In genomic region chr12:20629414-20630156, GRCh38 we compare ENCODE assay signal across 1 cellular context.
TF ChIP-seq lines count a peak whose summit lies in the region.

No MANE protein-coding gene starts in this region.

TF ChIP-seq in HepG2, 621 proteins besides CTCF, POLR2A, EP300 and RAD21 (continued from another document and continues in another):
- TF ChIP-seq, protein P1, sequence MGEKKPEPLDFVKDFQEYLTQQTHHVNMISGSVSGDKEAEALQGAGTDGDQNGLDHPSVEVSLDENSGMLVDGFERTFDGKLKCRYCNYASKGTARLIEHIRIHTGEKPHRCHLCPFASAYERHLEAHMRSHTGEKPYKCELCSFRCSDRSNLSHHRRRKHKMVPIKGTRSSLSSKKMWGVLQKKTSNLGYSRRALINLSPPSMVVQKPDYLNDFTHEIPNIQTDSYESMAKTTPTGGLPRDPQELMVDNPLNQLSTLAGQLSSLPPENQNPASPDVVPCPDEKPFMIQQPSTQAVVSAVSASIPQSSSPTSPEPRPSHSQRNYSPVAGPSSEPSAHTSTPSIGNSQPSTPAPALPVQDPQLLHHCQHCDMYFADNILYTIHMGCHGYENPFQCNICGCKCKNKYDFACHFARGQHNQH (CRISPR knock-in tag; IDR thresholded peaks at IDR 0.05): 0 out of 2 replicates have a peak, but pooled peaks have one; percentile 40
- TF ChIP-seq, protein P2, sequence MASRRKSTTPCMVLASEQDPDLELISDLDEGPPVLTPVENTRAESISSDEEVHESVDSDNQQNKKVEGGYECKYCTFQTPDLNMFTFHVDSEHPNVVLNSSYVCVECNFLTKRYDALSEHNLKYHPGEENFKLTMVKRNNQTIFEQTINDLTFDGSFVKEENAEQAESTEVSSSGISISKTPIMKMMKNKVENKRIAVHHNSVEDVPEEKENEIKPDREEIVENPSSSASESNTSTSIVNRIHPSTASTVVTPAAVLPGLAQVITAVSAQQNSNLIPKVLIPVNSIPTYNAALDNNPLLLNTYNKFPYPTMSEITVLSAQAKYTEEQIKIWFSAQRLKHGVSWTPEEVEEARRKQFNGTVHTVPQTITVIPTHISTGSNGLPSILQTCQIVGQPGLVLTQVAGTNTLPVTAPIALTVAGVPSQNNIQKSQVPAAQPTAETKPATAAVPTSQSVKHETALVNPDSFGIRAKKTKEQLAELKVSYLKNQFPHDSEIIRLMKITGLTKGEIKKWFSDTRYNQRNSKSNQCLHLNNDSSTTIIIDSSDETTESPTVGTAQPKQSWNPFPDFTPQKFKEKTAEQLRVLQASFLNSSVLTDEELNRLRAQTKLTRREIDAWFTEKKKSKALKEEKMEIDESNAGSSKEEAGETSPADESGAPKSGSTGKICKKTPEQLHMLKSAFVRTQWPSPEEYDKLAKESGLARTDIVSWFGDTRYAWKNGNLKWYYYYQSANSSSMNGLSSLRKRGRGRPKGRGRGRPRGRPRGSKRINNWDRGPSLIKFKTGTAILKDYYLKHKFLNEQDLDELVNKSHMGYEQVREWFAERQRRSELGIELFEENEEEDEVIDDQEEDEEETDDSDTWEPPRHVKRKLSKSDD (CRISPR knock-in tag; IDR thresholded peaks at IDR 0.05; ENCODE audit: low read depth): no peak
- peak; percentile 20; the same call in 1 of the 2 replicates for TF ChIP-seq HNRNPUL1 (IDR thresholded peaks at IDR 0.05; ENCODE audit: low read depth, low read length)
- TF ChIP-seq ZNF616 (CRISPR knock-in tag; IDR thresholded peaks at IDR 0.05; ENCODE audit: low read depth): no peak
- TF ChIP-seq ZFAT (CRISPR knock-in tag; conservative IDR thresholded peaks at IDR 0.05): peak; percentile 87
- TF ChIP-seq FOXA3 (CRISPR knock-in tag; IDR thresholded peaks at IDR 0.05): peak; percentile 61; the same call in 1 of the 2 replicates
- TF ChIP-seq CENPBD1 (CRISPR knock-in tag; IDR thresholded peaks at IDR 0.05; ENCODE audit: borderline replicate concordance, low read depth): no peak
- peak; percentile 49; the same call in 1 of the 2 replicates for TF ChIP-seq ARNTL (CRISPR knock-in tag; IDR thresholded peaks at IDR 0.05)
- TF ChIP-seq HNF1A (IDR thresholded peaks at IDR 0.05; ENCODE audit: low read depth): peak; percentile 52
- TF ChIP-seq HNF1A (CRISPR knock-in tag; IDR thresholded peaks at IDR 0.05; ENCODE audit: borderline replicate concordance): peak; percentile 74; the same call in 1 of the 2 replicates
- TF ChIP-seq SAP130 (CRISPR knock-in tag; IDR thresholded peaks at IDR 0.05; ENCODE audit: low read depth): peak; percentile 54
- 0 out of 2 replicates have a peak, but pooled peaks have one; percentile 12 for TF ChIP-seq HOMEZ (CRISPR knock-in tag; IDR thresholded peaks at IDR 0.05; ENCODE audit: low read depth)
- no peak for TF ChIP-seq ATF6 (CRISPR knock-in tag; conservative IDR thresholded peaks at IDR 0.05)
- 0 out of 2 replicates have a peak, but pooled peaks have one; percentile 8 for TF ChIP-seq CC2D1A (CRISPR knock-in tag; IDR thresholded peaks at IDR 0.05)
- TF ChIP-seq MYC (CRISPR knock-in tag; IDR thresholded peaks at IDR 0.05; ENCODE audit: borderline replicate concordance): peak; percentile 73; the same call in 1 of the 2 replicates
- no peak for TF ChIP-seq JUND (CRISPR knock-in tag; IDR thresholded peaks at IDR 0.05)
- TF ChIP-seq, protein P3, sequence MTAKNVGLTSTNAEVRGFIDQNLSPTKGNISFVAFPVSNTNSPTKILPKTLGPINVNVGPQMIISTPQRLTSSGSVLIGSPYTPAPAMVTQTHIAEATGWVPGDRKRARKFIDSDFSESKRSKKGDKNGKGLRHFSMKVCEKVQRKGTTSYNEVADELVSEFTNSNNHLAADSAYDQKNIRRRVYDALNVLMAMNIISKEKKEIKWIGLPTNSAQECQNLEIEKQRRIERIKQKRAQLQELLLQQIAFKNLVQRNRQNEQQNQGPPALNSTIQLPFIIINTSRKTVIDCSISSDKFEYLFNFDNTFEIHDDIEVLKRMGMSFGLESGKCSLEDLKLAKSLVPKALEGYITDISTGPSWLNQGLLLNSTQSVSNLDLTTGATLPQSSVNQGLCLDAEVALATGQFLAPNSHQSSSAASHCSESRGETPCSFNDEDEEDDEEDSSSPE (CRISPR knock-in tag; IDR thresholded peaks at IDR 0.05): no peak; the same call in 1 of the 2 replicates
- TF ChIP-seq LCORL (IDR thresholded peaks at IDR 0.05): 0 out of 2 replicates have a peak, but pooled peaks have one; percentile 2
- TF ChIP-seq LCORL (CRISPR knock-in tag; IDR thresholded peaks at IDR 0.05): no peak
- TF ChIP-seq FOXA1 (IDR thresholded peaks at IDR 0.05): no peak
- TF ChIP-seq FOXA1 (CRISPR knock-in tag; IDR thresholded peaks at IDR 0.05): peak; percentile 2
- TF ChIP-seq ZBTB44 (CRISPR knock-in tag; IDR thresholded peaks at IDR 0.05): no peak
- peak; percentile 50; the same call in 1 of the 2 replicates for TF ChIP-seq DMAP1 (CRISPR knock-in tag; IDR thresholded peaks at IDR 0.05)
- TF ChIP-seq, protein P4, sequence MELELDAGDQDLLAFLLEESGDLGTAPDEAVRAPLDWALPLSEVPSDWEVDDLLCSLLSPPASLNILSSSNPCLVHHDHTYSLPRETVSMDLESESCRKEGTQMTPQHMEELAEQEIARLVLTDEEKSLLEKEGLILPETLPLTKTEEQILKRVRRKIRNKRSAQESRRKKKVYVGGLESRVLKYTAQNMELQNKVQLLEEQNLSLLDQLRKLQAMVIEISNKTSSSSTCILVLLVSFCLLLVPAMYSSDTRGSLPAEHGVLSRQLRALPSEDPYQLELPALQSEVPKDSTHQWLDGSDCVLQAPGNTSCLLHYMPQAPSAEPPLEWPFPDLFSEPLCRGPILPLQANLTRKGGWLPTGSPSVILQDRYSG (CRISPR knock-in tag; IDR thresholded peaks at IDR 0.05): no peak
- TF ChIP-seq NR2F2 (IDR thresholded peaks at IDR 0.05; ENCODE audit: borderline replicate concordance, low read depth): 0 out of 2 replicates have a peak, but pooled peaks have one; percentile 51
- peak; percentile 69; the same call in 1 of the 2 replicates for TF ChIP-seq MAFG (CRISPR knock-in tag; IDR thresholded peaks at IDR 0.05)
- peak; percentile 61; the same call in 1 of the 2 replicates for TF ChIP-seq CHD4 (IDR thresholded peaks at IDR 0.05; ENCODE audit: borderline replicate concordance, low read length)
- TF ChIP-seq, protein P5, sequence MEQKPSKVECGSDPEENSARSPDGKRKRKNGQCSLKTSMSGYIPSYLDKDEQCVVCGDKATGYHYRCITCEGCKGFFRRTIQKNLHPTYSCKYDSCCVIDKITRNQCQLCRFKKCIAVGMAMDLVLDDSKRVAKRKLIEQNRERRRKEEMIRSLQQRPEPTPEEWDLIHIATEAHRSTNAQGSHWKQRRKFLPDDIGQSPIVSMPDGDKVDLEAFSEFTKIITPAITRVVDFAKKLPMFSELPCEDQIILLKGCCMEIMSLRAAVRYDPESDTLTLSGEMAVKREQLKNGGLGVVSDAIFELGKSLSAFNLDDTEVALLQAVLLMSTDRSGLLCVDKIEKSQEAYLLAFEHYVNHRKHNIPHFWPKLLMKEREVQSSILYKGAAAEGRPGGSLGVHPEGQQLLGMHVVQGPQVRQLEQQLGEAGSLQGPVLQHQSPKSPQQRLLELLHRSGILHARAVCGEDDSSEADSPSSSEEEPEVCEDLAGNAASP (CRISPR knock-in tag; IDR thresholded peaks at IDR 0.05; ENCODE audit: borderline replicate concordance): peak; percentile 56
- TF ChIP-seq ZNF629 (CRISPR knock-in tag; conservative IDR thresholded peaks at IDR 0.05): 0 out of 2 replicates have a peak, but pooled peaks have one; percentile 22
- TF ChIP-seq KDM2A (CRISPR knock-in tag; IDR thresholded peaks at IDR 0.05; ENCODE audit: borderline replicate concordance, low read depth): peak; percentile 33; the same call in 1 of the 2 replicates
- peak; percentile 40; the same call in 1 of the 2 replicates for TF ChIP-seq YEATS4 (CRISPR knock-in tag; IDR thresholded peaks at IDR 0.05; ENCODE audit: borderline replicate concordance)
- TF ChIP-seq GATAD2A (CRISPR knock-in tag; IDR thresholded peaks at IDR 0.05): peak; percentile 68
- 0 out of 2 replicates have a peak, but pooled peaks have one; percentile 5 for TF ChIP-seq BCL6 (CRISPR knock-in tag; IDR thresholded peaks at IDR 0.05)
- no peak for TF ChIP-seq SOX6 (IDR thresholded peaks at IDR 0.05)
- peak; percentile 94 for TF ChIP-seq SOX6 (CRISPR knock-in tag; IDR thresholded peaks at IDR 0.05)
- TF ChIP-seq FOXK2 (IDR thresholded peaks at IDR 0.05): no peak
- 0 out of 2 replicates have a peak, but pooled peaks have one; percentile 44 for TF ChIP-seq ZNF331 (CRISPR knock-in tag; IDR thresholded peaks at IDR 0.05)
- peak; percentile 78; the same call in 1 of the 2 replicates for TF ChIP-seq KDM6A (CRISPR knock-in tag; IDR thresholded peaks at IDR 0.05; ENCODE audit: low read depth)
- TF ChIP-seq XRCC5 (optimal IDR thresholded peaks at IDR 0.05; ENCODE audit: low read length): peak; percentile 46
- TF ChIP-seq, protein P6, sequence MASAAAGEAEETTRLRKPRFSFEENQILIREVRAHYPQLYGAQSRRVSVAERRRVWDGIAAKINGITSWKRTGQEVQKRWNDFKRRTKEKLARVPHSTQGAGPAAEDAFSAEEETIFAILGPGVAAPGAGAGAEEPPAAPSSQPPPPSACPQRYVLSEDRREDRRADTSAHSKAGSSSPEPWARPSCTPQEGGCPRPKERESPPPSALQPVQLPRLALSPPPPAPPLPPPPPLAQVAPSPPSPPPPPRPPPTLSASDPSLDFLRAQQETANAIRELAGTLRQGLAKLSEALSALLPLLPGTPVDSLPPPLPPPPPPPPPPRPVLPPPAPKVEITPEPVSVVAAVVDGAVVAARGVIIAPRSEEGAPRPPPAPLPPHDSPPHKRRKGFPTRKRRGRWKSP (CRISPR knock-in tag; IDR thresholded peaks at IDR 0.05): peak; percentile 59; the same call in 1 of the 2 replicates
- peak; percentile 36; the same call in 1 of the 2 replicates for TF ChIP-seq MXD4 (CRISPR knock-in tag; IDR thresholded peaks at IDR 0.05)
- TF ChIP-seq FOXJ3 (CRISPR knock-in tag; IDR thresholded peaks at IDR 0.05; ENCODE audit: borderline replicate concordance): 0 out of 2 replicates have a peak, but pooled peaks have one; percentile 75
- peak; percentile 31; the same call in 1 of the 2 replicates for TF ChIP-seq ZNF644 (CRISPR knock-in tag; IDR thresholded peaks at IDR 0.05; ENCODE audit: low read depth)
- peak; percentile 83 for TF ChIP-seq TEAD3 (CRISPR knock-in tag; optimal IDR thresholded peaks at IDR 0.05; ENCODE audit: borderline replicate concordance)
